In the genomic region with DNA sequence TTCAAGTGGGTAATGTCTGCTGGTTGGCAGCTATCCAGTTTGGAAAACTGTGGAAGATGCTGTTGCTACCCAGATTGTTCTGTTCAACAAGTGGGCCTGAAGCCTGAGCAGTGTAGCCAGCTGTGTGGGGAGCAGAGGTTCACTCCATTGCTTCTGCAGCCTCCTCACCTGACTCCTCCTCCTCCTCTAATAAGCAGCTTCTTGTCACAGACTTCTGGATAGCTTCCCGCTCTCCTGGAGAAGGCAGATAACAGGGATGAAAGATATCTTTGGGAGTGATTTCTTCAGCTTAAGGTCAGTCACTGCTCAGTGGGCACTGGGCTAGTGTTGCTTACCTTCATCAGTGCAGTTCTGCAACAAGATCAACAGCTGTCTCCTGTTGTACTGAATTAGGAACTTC, we compare ENCODE assay signal across 21 cellular contexts. TPM values are rescaled to one million over a fixed set of nuclear protein-coding genes. Genes with fewer than 3 reads are reported as not detected.
A peak's percentile ranks its signal among the peaks of the same experiment; 100 is the strongest.
DNase-seq lines count a peak whose midpoint lies in the region; ATAC-seq and TF ChIP-seq lines count a peak whose summit lies in the region.
"Had no signal": no experiment of that assay in that cellular context is flagged by ENCODE, and none has a peak within 500 bp of the region (broad histone marks: within the 10 kb centered on the region; RNA-seq: fewer than 3 reads in every experiment).

No MANE protein-coding gene starts in this region.

- no peak overlapping the region for H3K27ac Mint-ChIP-seq in MCF 10A (ENCODE audit: low read depth, unreplicated experiment)
- peak overlapping the region in 1 of 5 experiments; percentile 26 for H3K27ac Mint-ChIP-seq in brain
- H3K27ac Mint-ChIP-seq in stimulated activated effector memory CD8-positive, alpha-beta T cell treated with anti-CD3 and anti-CD28 coated beads, Interleukin-12 subunit alpha, Interleukin-12 subunit beta, amount 100 ng/mL, for 72 hours, result no peak overlapping the region
- H3K27ac Mint-ChIP-seq: neural progenitor cell had no signal

- H3K27me3 ChIP-seq in mammary epithelial cell (ENCODE audit: insufficient read depth, low read length), result no peaks in the 10 kb centered on the region
- peaks cover 6% of the 10 kb centered on the region for H3K27me3 ChIP-seq in hepatocyte
- H3K27me3 ChIP-seq: BE2C, colonic mucosa, MG63 had no signal

- TF ChIP-seq CTCF in mammary epithelial cell (conservative IDR thresholded peaks at IDR 0.05 in 1 of 2, IDR thresholded peaks at IDR 0.05 in 1 of 2; ENCODE audit: extremely low read depth in 1 of 2, insufficient read depth in 1 of 2, low read depth in 1 of 2, low read length in 2 of 2) (no peak), MCF 10A (IDR thresholded peaks at IDR 0.05; ENCODE audit: unreplicated experiment) (no peak), brain (conservative IDR thresholded peaks at IDR 0.05) (no peak), hepatocyte (IDR thresholded peaks at IDR 0.05; ENCODE audit: poor library complexity) (no peak)

- POLR2A ChIA-PET in MCF 10A (lab: Yijun Ruan, JAX), result interaction anchor here (0.9 to 3.8 kb wide), 4 partner anchors 8 to 434 kb away, joined by 3 to 29 read pairs (median 4); partner anchors contain the start of gene DYNLL1

- H3K9me3 Mint-ChIP-seq in MCF 10A (ENCODE audit: unreplicated experiment) (no peaks in the 10 kb centered on the region), brain (no peaks in the 10 kb centered on the region)
- H3K9me3 Mint-ChIP-seq in stimulated activated effector memory CD8-positive, alpha-beta T cell treated with anti-CD3 and anti-CD28 coated beads, Interleukin-12 subunit alpha, Interleukin-12 subunit beta, amount 100 ng/mL, for 72 hours, result no peaks in the 10 kb centered on the region
- H3K9me3 Mint-ChIP-seq: memory B cell, neural progenitor cell had no signal

- H3K4me2 ChIP-seq in mammary epithelial cell (ENCODE audit: insufficient read depth, low read depth, low read length) (no peak overlapping the region), hepatocyte (no peak overlapping the region)
- H3K4me2 ChIP-seq: neural progenitor cell had no signal

- H3K27ac ChIP-seq in mammary epithelial cell (ENCODE audit: insufficient read depth, low read depth, low read length) (no peak overlapping the region), hepatocyte (no peak overlapping the region)
- H3K27ac ChIP-seq: colonic mucosa, neural progenitor cell, thoracic aorta had no signal

- H3K36me3 Mint-ChIP-seq in MCF 10A (ENCODE audit: insufficient read depth, unreplicated experiment) (peaks cover 67% of the 10 kb centered on the region), brain (peaks cover 46% of the 10 kb centered on the region)
- peaks cover 26% of the 10 kb centered on the region for H3K36me3 Mint-ChIP-seq in stimulated activated effector memory CD8-positive, alpha-beta T cell treated with anti-CD3 and anti-CD28 coated beads, Interleukin-12 subunit alpha, Interleukin-12 subunit beta, amount 100 ng/mL, for 72 hours

- peaks cover 16% of the 10 kb centered on the region for H3K4me1 Mint-ChIP-seq in MCF 10A (ENCODE audit: insufficient read depth, unreplicated experiment)
- peaks cover 32% of the 10 kb centered on the region for H3K4me1 Mint-ChIP-seq in brain
- H3K4me1 Mint-ChIP-seq in stimulated activated effector memory CD8-positive, alpha-beta T cell treated with anti-CD3 and anti-CD28 coated beads, Interleukin-12 subunit alpha, Interleukin-12 subunit beta, amount 100 ng/mL, for 72 hours, result peaks cover 37% of the 10 kb centered on the region

- dilution Hi-C loops in mammary epithelial cell (cut with HindIII; ENCODE audit: low sequenced_read_pairs), result no loop called here

- peaks cover 16% of the 10 kb centered on the region for H3K4me1 ChIP-seq in mammary epithelial cell (ENCODE audit: insufficient read depth, low read length)
- peaks cover 4% of the 10 kb centered on the region for H3K4me1 ChIP-seq in hepatocyte (ENCODE audit: insufficient read depth)
- H3K4me1 ChIP-seq: BE2C had no signal

- in situ Hi-C loops in mammary epithelial cell (cut with MboI; ENCODE audit: low sequenced_read_pairs in 2 of 2), result loop anchor here in 1 of 2 donors (25.0 kb wide), 1 partner anchor 383 kb away; no protein-coding TSS in a partner anchor

- H2AFZ ChIP-seq in mammary epithelial cell (ENCODE audit: low read depth, low read length) (no peak overlapping the region), hepatocyte (no peak overlapping the region)
- H2AFZ ChIP-seq: neural progenitor cell had no signal

- ATAC-seq in stimulated activated effector memory CD8-positive, alpha-beta T cell treated with anti-CD3 and anti-CD28 coated beads, Interleukin-12 subunit alpha, Interleukin-12 subunit beta, amount 100 ng/mL, for 72 hours, result no peak
- ATAC-seq in HG02870 (IDR thresholded peaks at IDR 0.05; ENCODE audit: unreplicated experiment), result no peak

- H3K9me3 ChIP-seq in mammary epithelial cell (replicated peaks; ENCODE audit: insufficient read depth, low read length), result no peaks in the 10 kb centered on the region
- no peaks in the 10 kb centered on the region for H3K9me3 ChIP-seq in hepatocyte (ENCODE audit: low read depth)
- H3K9me3 ChIP-seq: BE2C, colonic mucosa, MG63, thoracic aorta had no signal

- peak; percentile 38 for DNase-seq in DMS 273 (lab: John Stamatoyannopoulos, UW; ENCODE audit: unreplicated experiment)
- no peak for DNase-seq in DMS 273 treated with DMSO at 0.1 percent for 48 hours (lab: John Stamatoyannopoulos, UW)
- no peak for DNase-seq in mammary epithelial cell
- no peak for DNase-seq in MCF 10A (ENCODE audit: unreplicated experiment)
- DNase-seq in stimulated activated effector memory CD8-positive, alpha-beta T cell treated with anti-CD3 and anti-CD28 coated beads, Interleukin-12 subunit alpha, Interleukin-12 subunit beta, amount 100 ng/mL, for 72 hours (ENCODE audit: low spot score in 2 of 2), result no peak
- no peak for DNase-seq in hepatocyte (ENCODE audit: low spot score)
- DNase-seq: 8988T, activated gamma-delta T cell, aorta, BE2C, colonic mucosa, hypothalamus, kidney, MG63, NCI-H524 treated with DMSO at 0.1 percent for 48 hours, Right ventricle myocardium superior had no signal

- H3K27me3 Mint-ChIP-seq in MCF 10A (ENCODE audit: insufficient read depth, unreplicated experiment) (no peaks in the 10 kb centered on the region), brain (peaks cover 14% of the 10 kb centered on the region)
- H3K27me3 Mint-ChIP-seq: memory B cell had no signal

- H3K9ac ChIP-seq in mammary epithelial cell (ENCODE audit: insufficient read depth, low read length), result no peak overlapping the region
- H3K9ac ChIP-seq: neural progenitor cell had no signal

- CTCF ChIA-PET in mammary epithelial cell (lab: Charles Lee; ENCODE audit: low non-redundant PET), result no interaction called here
- CTCF ChIA-PET in MCF 10A (lab: Yijun Ruan, JAX), result interaction anchor here (0.9 to 1.2 kb wide), 3 partner anchors 69 to 143 kb away, joined by 3 read pairs; no protein-coding TSS in a partner anchor

- intact Hi-C loops in mammary epithelial cell (cut with micrococcal nuclease), result no loop called here
- intact Hi-C loops in MCF 10A (cut with micrococcal nuclease), result no loop called here

- H3K79me2 ChIP-seq in mammary epithelial cell (ENCODE audit: insufficient read depth, low read length) (peaks cover 22% of the 10 kb centered on the region), hepatocyte (peaks cover 11% of the 10 kb centered on the region)

- BruUV-seq in mammary epithelial cell (replicated peaks; lab: Mats Ljungman, UMichigan), result TSS peak; percentile 36
- no TSS peak for BruUV-seq in MCF 10A (replicated peaks; lab: Mats Ljungman, UMichigan)

- H3K4me3 ChIP-seq in mammary epithelial cell (replicated peaks in 1 of 3; ENCODE audit: insufficient read depth in 1 of 3, low read depth in 2 of 3, low read length in 3 of 3), result no peak overlapping the region
- H3K4me3 ChIP-seq in hepatocyte, result no peak overlapping the region
- H3K4me3 ChIP-seq: colonic mucosa, MG63, neural progenitor cell, thoracic aorta had no signal

- H3K9me2 ChIP-seq in hepatocyte (replicated peaks; ENCODE audit: insufficient read depth), result no peaks in the 10 kb centered on the region

- no peak overlapping the region for H3K4me3 Mint-ChIP-seq in MCF 10A (ENCODE audit: unreplicated experiment)
- peak overlapping the region in 4 of 5 experiments; percentile 96 to 99 (median 98) for H3K4me3 Mint-ChIP-seq in brain
- H3K4me3 Mint-ChIP-seq in stimulated activated effector memory CD8-positive, alpha-beta T cell treated with anti-CD3 and anti-CD28 coated beads, Interleukin-12 subunit alpha, Interleukin-12 subunit beta, amount 100 ng/mL, for 72 hours, result peak overlapping the region; percentile 98

- peaks cover 36% of the 10 kb centered on the region for H3K36me3 ChIP-seq in mammary epithelial cell (ENCODE audit: insufficient read depth, low read length)
- H3K36me3 ChIP-seq in hepatocyte (replicated peaks; ENCODE audit: insufficient read depth, low read depth), result no peaks in the 10 kb centered on the region
- H3K36me3 ChIP-seq: neural progenitor cell had no signal

- 100% methylated on average over 1 of the region's 1 CpG for WGBS in mammary epithelial cell (ENCODE audit: low coverage, missing lambda C conversion rate)
- 71% methylated on average over 1 of the region's 1 CpG for WGBS in hepatocyte (ENCODE audit: low lambda C conversion rate, missing lambda C conversion rate)

- H4K20me1 ChIP-seq in mammary epithelial cell (ENCODE audit: insufficient read depth, low read length) (no peaks in the 10 kb centered on the region), hepatocyte (ENCODE audit: insufficient read depth, poor library complexity, severe bottlenecking) (no peaks in the 10 kb centered on the region)

RNA-seq across cellular contexts. Expression of gene POP5, which starts 2.0 kb away (rescaled TPM):
- total RNA-seq in mammary epithelial cell, result 10 to 100 TPM; 19.3 to 35.6 TPM
- polyA plus RNA-seq in mammary epithelial cell, result 82.6 TPM
- polyA minus RNA-seq in mammary epithelial cell, result 16.3 TPM
- 24.3 and 29.9 TPM in 2 replicates for total RNA-seq in MCF 10A (2022)
- 34.1 TPM for polyA plus RNA-seq in brain (ENCODE audit: insufficient read depth, low read depth, low replicate concordance)
- total RNA-seq in hepatocyte, result 29.3 and 34.0 TPM in 2 replicates
- 51.1 and 54.0 TPM in 2 replicates for polyA plus RNA-seq in hepatocyte

RNA-seq across cellular contexts. Expression of gene RNF10, which starts 45.0 kb away (rescaled TPM):
- total RNA-seq in mammary epithelial cell (100 to 1,000 TPM; 104 to 152 TPM), MCF 10A (2022) (166 and 222 TPM in 2 replicates), hepatocyte (48.5 and 83.9 TPM in 2 replicates)
- polyA plus RNA-seq in mammary epithelial cell (111 TPM), brain (ENCODE audit: insufficient read depth, low read depth, low replicate concordance) (148 TPM), hepatocyte (128 and 142 TPM in 2 replicates)
- 262 TPM for polyA minus RNA-seq in mammary epithelial cell

RNA-seq across cellular contexts. Expression of gene COQ5, which starts 50.2 kb away (rescaled TPM):
- total RNA-seq in mammary epithelial cell (10 to 100 TPM; 12.0 to 21.1 TPM), MCF 10A (2022) (21.5 and 22.9 TPM in 2 replicates), hepatocyte (37.0 and 41.0 TPM in 2 replicates)
- polyA plus RNA-seq in mammary epithelial cell (22.6 TPM), brain (ENCODE audit: insufficient read depth, low read depth, low replicate concordance) (36.5 TPM), hepatocyte (38.7 and 40.7 TPM in 2 replicates)
- polyA minus RNA-seq in mammary epithelial cell, result 79.6 TPM
